ENCODE assay signal across 9 cellular contexts in the genomic region with DNA sequence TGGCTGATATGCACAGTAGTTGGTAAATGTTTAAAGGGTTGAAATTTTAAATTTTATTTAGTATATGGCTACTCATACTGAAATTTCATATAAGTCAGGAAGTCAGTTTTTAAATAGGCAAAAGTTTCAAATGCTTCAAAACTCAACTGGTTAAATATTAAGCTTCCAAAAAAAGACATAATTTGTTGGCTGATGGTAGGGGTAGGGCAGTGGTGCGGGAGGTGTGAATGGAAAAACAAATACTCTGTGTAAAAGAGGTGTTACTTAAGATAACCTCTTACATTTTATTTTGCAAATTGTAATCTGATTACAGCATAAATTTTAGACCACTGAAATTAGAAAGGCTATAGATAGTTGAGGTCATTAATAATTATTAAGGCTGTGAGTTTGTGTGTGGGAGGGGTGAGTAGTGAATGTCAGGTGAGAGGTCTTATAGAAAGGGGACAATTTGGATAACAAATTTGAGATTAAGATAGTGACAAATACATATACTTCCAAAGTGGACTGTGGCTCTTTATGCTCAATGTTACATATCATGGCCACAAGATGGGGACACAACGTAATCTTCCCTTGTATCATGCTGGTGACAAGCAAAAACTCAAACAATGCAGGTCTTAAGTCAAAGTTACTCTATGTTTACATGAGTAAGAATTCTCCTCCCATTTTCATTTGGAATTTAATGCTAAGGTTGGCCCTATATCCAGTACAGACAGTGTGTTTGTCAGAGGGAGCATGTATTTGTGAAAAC. TPM values are rescaled to one million over a fixed set of nuclear protein-coding genes. Genes with fewer than 3 reads are reported as not detected.
DNase-seq lines count a peak whose midpoint lies in the region; ATAC-seq, FAIRE-seq and TF ChIP-seq lines count a peak whose summit lies in the region.
"Had no signal": no experiment of that assay in that cellular context is flagged by ENCODE, and none has a peak within 500 bp of the region (broad histone marks: within the 10 kb centered on the region; RNA-seq: fewer than 3 reads in every experiment).

No MANE protein-coding gene starts in this region.

- dilution Hi-C loops in endothelial cell of umbilical vein (cut with MboI; ENCODE audit: extremely low pct_ligation_motif_present, low sequenced_read_pairs), result no loop called here

- H3K27ac Mint-ChIP-seq in CD8-positive, alpha-beta memory T cell, result peak overlapping the region in 1 of 8 donors; percentile 48
- H3K27ac Mint-ChIP-seq: activated naive CD8-positive, alpha-beta T cell had no signal

- FAIRE-seq in endothelial cell of umbilical vein (lab: Jason Lieb, UNC), result no peak

- TF ChIP-seq POLR2A in endothelial cell of umbilical vein (IDR thresholded peaks at IDR 0.05; ENCODE audit: low read depth, low read length), result no peak

- H3K36me3 ChIP-seq in GM23248 (ENCODE audit: low read depth), result no peaks in the 10 kb centered on the region
- no peaks in the 10 kb centered on the region for H3K36me3 ChIP-seq in endothelial cell of umbilical vein (ENCODE audit: control insufficient read depth in 2 of 2, extremely low read depth in 1 of 2, insufficient read depth in 2 of 2, low read length in 2 of 2)
- no peaks in the 10 kb centered on the region for H3K36me3 ChIP-seq in CD8-positive, alpha-beta memory T cell (ENCODE audit: insufficient read depth, low read length)

- intact Hi-C loops in endothelial cell of umbilical vein (cut with micrococcal nuclease), result loop anchor here (1.0 to 2.0 kb wide), 4 partner anchors 78 to 628 kb away; no protein-coding TSS in a partner anchor

- no peaks in the 10 kb centered on the region for H3K9me2 ChIP-seq in GM23248 (ENCODE audit: insufficient read depth)

- H3K9me3 ChIP-seq in GM23248 (ENCODE audit: low read depth), result no peaks in the 10 kb centered on the region
- no peaks in the 10 kb centered on the region for H3K9me3 ChIP-seq in endothelial cell of umbilical vein (replicated peaks; ENCODE audit: control insufficient read depth, insufficient read depth, low read length)
- no peaks in the 10 kb centered on the region for H3K9me3 ChIP-seq in CD8-positive, alpha-beta memory T cell (ENCODE audit: low read length)

- peak; percentile 38 for DNase-seq in ACHN
- DNase-seq in GM23248, result peak; percentile 72
- peak; percentile 40 to 63 for DNase-seq in NCI-H524 (lab: John Stamatoyannopoulos, UW)
- peak; percentile 76 for DNase-seq in endothelial cell of umbilical vein (ENCODE audit: low read depth, low spot score)
- DNase-seq in smooth muscle cell of the brain vasculature (ENCODE audit: low read depth, low spot score), result peak; percentile 50
- DNase-seq in CD8-positive, alpha-beta memory T cell, result no peak
- DNase-seq in activated CD4-positive, CD25-positive, alpha-beta regulatory T cell (lab: John Stamatoyannopoulos, UW), result no peak

- H3K9ac ChIP-seq in GM23248 (no peak overlapping the region), endothelial cell of umbilical vein (replicated peaks; ENCODE audit: extremely low read depth, insufficient read depth, low read length) (no peak overlapping the region)

- peaks cover 0 to 3% (median 0%) of the 10 kb centered on the region in 3 donors for H3K36me3 Mint-ChIP-seq in CD8-positive, alpha-beta memory T cell
- H3K36me3 Mint-ChIP-seq: activated naive CD8-positive, alpha-beta T cell had no signal

- H3K4me3 ChIP-seq in GM23248 (no peak overlapping the region), endothelial cell of umbilical vein (replicated peaks in 1 of 3; ENCODE audit: insufficient read depth in 1 of 3, low read depth in 1 of 3, low read length in 3 of 3) (no peak overlapping the region)
- H3K4me3 ChIP-seq in CD8-positive, alpha-beta memory T cell (ENCODE audit: low read length), result no peak overlapping the region

- H3K4me1 ChIP-seq in GM23248 (ENCODE audit: insufficient read depth), result peaks cover 9% of the 10 kb centered on the region; the same call in 1 of the 2 replicates
- H3K4me1 ChIP-seq in endothelial cell of umbilical vein (ENCODE audit: control insufficient read depth, extremely low read depth, insufficient read depth, low read length), result peaks cover 19% of the 10 kb centered on the region
- no peaks in the 10 kb centered on the region for H3K4me1 ChIP-seq in CD8-positive, alpha-beta memory T cell (ENCODE audit: insufficient read depth, low read length)

- no peaks in the 10 kb centered on the region for H3K27me3 ChIP-seq in GM23248 (replicated peaks; ENCODE audit: insufficient read depth)
- H3K27me3 ChIP-seq in endothelial cell of umbilical vein (ENCODE audit: control insufficient read depth in 2 of 2, insufficient read depth in 2 of 2, low read length in 2 of 2), result no peaks in the 10 kb centered on the region
- H3K27me3 ChIP-seq in CD8-positive, alpha-beta memory T cell (ENCODE audit: insufficient read depth, low read length, poor library complexity, severe bottlenecking), result no peaks in the 10 kb centered on the region

- H3K4me1 Mint-ChIP-seq in CD8-positive, alpha-beta memory T cell, result peaks cover 0 to 9% (median 0%) of the 10 kb centered on the region in 3 donors

- H3K4me3 Mint-ChIP-seq in CD8-positive, alpha-beta memory T cell, result no peak overlapping the region
- H3K4me3 Mint-ChIP-seq: activated naive CD8-positive, alpha-beta T cell had no signal

- H2AFZ ChIP-seq in GM23248 (no peak overlapping the region), endothelial cell of umbilical vein (ENCODE audit: low read depth, low read length) (no peak overlapping the region)

- H4K20me1 ChIP-seq in GM23248 (ENCODE audit: insufficient read depth) (no peaks in the 10 kb centered on the region), endothelial cell of umbilical vein (replicated peaks; ENCODE audit: control insufficient read depth, extremely low read depth, insufficient read depth, low read length) (no peaks in the 10 kb centered on the region)

- no peak overlapping the region for H3K27ac ChIP-seq in GM23248
- no peak overlapping the region for H3K27ac ChIP-seq in endothelial cell of umbilical vein (ENCODE audit: insufficient read depth, low read depth, low read length)
- H3K27ac ChIP-seq in CD8-positive, alpha-beta memory T cell (ENCODE audit: low read depth, low read length), result no peak overlapping the region

- H3K79me2 ChIP-seq in GM23248 (ENCODE audit: insufficient read depth), result no peaks in the 10 kb centered on the region
- H3K79me2 ChIP-seq in endothelial cell of umbilical vein (ENCODE audit: control insufficient read depth, insufficient read depth, low read length), result no peaks in the 10 kb centered on the region

- no peaks in the 10 kb centered on the region for H3K9me1 ChIP-seq in endothelial cell of umbilical vein (replicated peaks; ENCODE audit: control insufficient read depth, extremely low read depth, insufficient read depth, low read length)

- CTCF ChIA-PET in endothelial cell of umbilical vein (lab: Charles Lee), result interaction anchor here (0.8 to 2.2 kb wide), 6 partner anchors 12 to 329 kb away, joined by 3 to 7 read pairs (median 4); no protein-coding TSS in a partner anchor
- CTCF ChIA-PET in CD8-positive, alpha-beta memory T cell (lab: Charles Lee), result interaction anchor here (1.0 kb wide), 1 partner anchor 13 kb away, joined by 3 read pairs; no protein-coding TSS in a partner anchor

- peaks cover 1 to 18% of the 10 kb centered on the region in 2 donors for H3K27me3 Mint-ChIP-seq in CD8-positive, alpha-beta memory T cell

- 30 to 41% methylated on average over 2 of the region's 2 CpGs for WGBS in GM23248 (ENCODE audit: low coverage in 1 of 2, low lambda C conversion rate in 2 of 2, missing lambda C conversion rate in 2 of 2), 2 experiments

- peaks cover 13% of the 10 kb centered on the region; the same call in 1 of the 2 replicates for H3F3A ChIP-seq in GM23248 (ENCODE audit: insufficient read depth)

- no TSS peak for BruUV-seq in endothelial cell of umbilical vein (replicated peaks; lab: Mats Ljungman, UMichigan)

- TF ChIP-seq CTCF in endothelial cell of umbilical vein (IDR thresholded peaks at IDR 0.05; ENCODE audit: extremely low read depth in 1 of 2, insufficient read depth in 1 of 2, low read depth in 1 of 2, low read length in 2 of 2), result peak; percentile 29 to 33

- no peak overlapping the region for H3K4me2 ChIP-seq in GM23248 (ENCODE audit: unreplicated experiment)
- no peak overlapping the region for H3K4me2 ChIP-seq in endothelial cell of umbilical vein (ENCODE audit: insufficient read depth, low read length)

- in situ Hi-C loops in ACHN (cut with HindIII; ENCODE audit: low pct_ligation_motif_present, low pct_unique_long_range_greater_than_20kb, low sequenced_read_pairs) (no loop called here), GM23248 (cut with MboI) (loop anchor here (10.0 kb wide), 1 partner anchor 314 kb away; no protein-coding TSS in a partner anchor)

- ATAC-seq in HG02870 (IDR thresholded peaks at IDR 0.05; ENCODE audit: unreplicated experiment), result no peak

- peaks cover 2 to 9% (median 4%) of the 10 kb centered on the region in 5 donors for H3K9me3 Mint-ChIP-seq in CD8-positive, alpha-beta memory T cell

- POLR2A ChIA-PET in endothelial cell of umbilical vein (lab: Charles Lee), result no interaction called here
- POLR2A ChIA-PET in CD8-positive, alpha-beta memory T cell (lab: Charles Lee), result no interaction called here

TF ChIP-seq in endothelial cell of umbilical vein, 7 proteins besides CTCF, POLR2A, EP300 and RAD21 (continues in another document):
- TF ChIP-seq POLR2AphosphoS5 (IDR thresholded peaks at IDR 0.05; ENCODE audit: insufficient read depth, low read depth, low read length) (no peak), JUN (IDR thresholded peaks at IDR 0.05; ENCODE audit: borderline replicate concordance, insufficient read depth, insufficient read length, low read depth) (no peak), EZH2 (IDR thresholded peaks at IDR 0.05; ENCODE audit: borderline replicate concordance, low read depth, low read length, severe bottlenecking) (no peak), GATA2 (IDR thresholded peaks at IDR 0.05; ENCODE audit: insufficient read depth, insufficient read length, low read depth, low read length) (no peak)
- TF ChIP-seq, protein P1, sequence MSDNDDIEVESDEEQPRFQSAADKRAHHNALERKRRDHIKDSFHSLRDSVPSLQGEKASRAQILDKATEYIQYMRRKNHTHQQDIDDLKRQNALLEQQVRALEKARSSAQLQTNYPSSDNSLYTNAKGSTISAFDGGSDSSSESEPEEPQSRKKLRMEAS (IDR thresholded peaks at IDR 0.05; ENCODE audit: insufficient read depth, insufficient read length), result no peak

RNA-seq across cellular contexts. Expression of a gene that starts 36.6 kb away (rescaled TPM):
- total RNA-seq in GM23248 (2014; rRNA removed; shearing (Covaris generic)), result not detected in 2 replicates
- polyA plus RNA-seq in GM23248 (2016; fragmentation: Nextera tagmentation; extraction: Ambion mirVana) (not detected in 2 replicates), endothelial cell of umbilical vein (not detected in 2 replicates)
- total RNA-seq in endothelial cell of umbilical vein, result not detected in 2 replicates
- not detected in 2 replicates for polyA plus RNA-seq in endothelial cell of umbilical vein (2011; cell fraction: cytosol; rRNA removed)
- polyA plus RNA-seq in endothelial cell of umbilical vein (2011; cell fraction: nucleus; rRNA removed), result not detected in 2 replicates
- polyA plus RNA-seq in endothelial cell of umbilical vein (2012), result not detected in 2 replicates
- polyA minus RNA-seq in endothelial cell of umbilical vein, result not detected in 2 replicates
- polyA minus RNA-seq in endothelial cell of umbilical vein (2011; cell fraction: cytosol; rRNA and poly(A)+ RNA removed), result not detected
- polyA minus RNA-seq in endothelial cell of umbilical vein (2011; cell fraction: nucleus; rRNA and poly(A)+ RNA removed), result not detected in 2 replicates
- total RNA-seq in CD8-positive, alpha-beta memory T cell, result not detected
- polyA plus RNA-seq in CD8-positive, alpha-beta memory T cell, result not detected

Comparison
In these comparisons a context has a peak if more than half of its experiments do, and no peak if none do; other contexts are left out.
1. DNase-seq: peak in ACHN (single experiment), GM23248 (single experiment), NCI-H524 (2 of 2), endothelial cell of umbilical vein (single experiment) and smooth muscle cell of the brain vasculature (single experiment); none in CD8-positive, alpha-beta memory T cell (0 of 5) and activated CD4-positive, CD25-positive, alpha-beta regulatory T cell (0 of 4).